10 cellular contexts compared by ENCODE assay signal in the genomic region with DNA sequence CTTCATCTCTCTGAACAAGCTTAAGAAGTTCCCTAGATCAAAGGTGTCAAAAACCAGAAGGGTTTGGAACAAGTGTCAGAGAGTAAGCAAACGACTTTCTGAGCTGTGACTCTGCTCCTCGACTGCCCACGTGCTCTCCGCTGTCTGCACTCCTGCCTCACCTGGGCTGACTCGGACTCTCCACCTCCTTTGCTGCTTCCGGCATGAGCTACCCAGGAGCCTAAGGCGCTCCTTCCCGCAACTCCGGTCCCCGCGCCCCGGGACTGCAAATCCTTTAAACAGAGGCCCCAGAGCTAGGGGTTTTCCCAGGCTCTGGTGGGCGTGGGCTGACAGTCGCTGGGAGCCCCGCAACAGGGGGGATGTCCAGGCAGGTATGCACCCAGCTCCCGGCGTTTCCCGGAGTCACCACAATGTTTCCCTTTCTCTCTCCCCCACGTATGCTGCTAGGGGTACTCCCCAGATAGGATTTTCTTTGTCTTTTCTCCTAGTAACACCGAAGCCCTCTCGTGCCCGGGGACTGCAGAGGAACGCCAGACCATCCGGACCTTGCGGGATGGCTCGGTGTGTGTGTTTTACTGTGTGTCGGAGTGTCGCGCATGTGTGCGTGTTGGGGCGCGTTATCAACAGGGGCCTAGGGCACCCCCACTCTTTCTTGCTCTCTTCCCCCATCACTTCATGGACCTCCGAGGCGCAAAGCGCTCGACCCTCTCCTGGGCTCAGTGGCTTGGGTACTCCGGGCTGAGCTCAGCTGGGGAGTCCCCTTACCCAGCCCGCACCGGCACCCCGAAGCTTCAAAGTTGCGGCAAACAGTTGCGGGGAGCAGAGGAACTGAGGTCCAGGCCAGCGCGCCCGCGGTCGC. TPM values are rescaled to one million over a fixed set of nuclear protein-coding genes. Genes with fewer than 3 reads are reported as not detected.
DNase-seq lines count a peak whose midpoint lies in the region; ATAC-seq, FAIRE-seq and TF ChIP-seq lines count a peak whose summit lies in the region.
"Had no signal": no experiment of that assay in that cellular context is flagged by ENCODE, and none has a peak within 500 bp of the region (broad histone marks: within the 10 kb centered on the region; RNA-seq: fewer than 3 reads in every experiment).

No MANE protein-coding gene starts in this region.

- WGBS in esophagus, 2 donors = 2 to 3% methylated on average over 46 to 47 of the region's 47 CpGs
- WGBS in pancreas, 2 donors = 1% methylated on average over 47 of the region's 47 CpGs

- FAIRE-seq in pancreas (lab: Jason Lieb, UNC) = no peak

- DNase-seq in DMS79 (lab: John Stamatoyannopoulos, UW) = peak; percentile 32
- peak in 3 of 6 donors; percentile 16 to 61 (median 57) for DNase-seq in pancreas
- DNase-seq in LoVo (ENCODE audit: low spot score) = no peak
- DNase-seq in cerebellum (ENCODE audit: low spot score) = no peak
- DNase-seq in NCI-H2081 (lab: John Stamatoyannopoulos, UW) = no peak

- peak in 3 of 4 donors; percentile 56 to 88 (median 77) for ATAC-seq in pancreas
- ATAC-seq in GM21723 (IDR thresholded peaks at IDR 0.05; ENCODE audit: unreplicated experiment) = no peak

- H3K36me3 ChIP-seq in KMS-11 (ENCODE audit: insufficient read depth) (no peaks in the 10 kb centered on the region), esophagus (ENCODE audit: control insufficient read depth in 2 of 2, insufficient read depth in 2 of 2, low read length in 1 of 2) (no peaks in the 10 kb centered on the region), pancreas (no peaks in the 10 kb centered on the region)

- intact Hi-C loops in pancreas (cut with DNase I) = no loop called here

- peak overlapping the region; percentile 22; the same call in 1 of the 2 replicates for H3K9ac ChIP-seq in KMS-11

- H3K79me2 ChIP-seq in KMS-11 (ENCODE audit: insufficient read depth, low read depth) = no peaks in the 10 kb centered on the region

- H3K27me3 ChIP-seq in KMS-11 (ENCODE audit: insufficient read depth, low read depth) = no peaks in the 10 kb centered on the region
- peaks cover 0 to 6% of the 10 kb centered on the region in 2 donors for H3K27me3 ChIP-seq in esophagus (ENCODE audit: control insufficient read depth in 1 of 2, insufficient read depth in 2 of 2, low read length in 2 of 2)
- no peaks in the 10 kb centered on the region for H3K27me3 ChIP-seq in pancreas

- no peaks in the 10 kb centered on the region for H4K20me1 ChIP-seq in KMS-11 (ENCODE audit: insufficient read depth)

- H3K4me3 ChIP-seq in KMS-11 (IDR thresholded peaks at IDR 0.05; ENCODE audit: insufficient read depth, low read depth, low read length) = peak overlapping the region; percentile 51
- H3K4me3 ChIP-seq in esophagus (ENCODE audit: low read depth in 1 of 2, low read length in 2 of 2) = peak overlapping the region; percentile 43 to 60
- peak overlapping the region in 3 of 4 donors; percentile 1 to 55 (median 32) for H3K4me3 ChIP-seq in pancreas

- TF ChIP-seq CTCF in KMS-11 (conservative IDR thresholded peaks at IDR 0.05; ENCODE audit: low read depth, low read length) (no peak), pancreas (IDR thresholded peaks at IDR 0.05) (no peak)

- no peak overlapping the region for H3K27ac ChIP-seq in KMS-11
- H3K27ac ChIP-seq in esophagus (ENCODE audit: low read depth in 2 of 2, low read length in 1 of 2) = no peak overlapping the region
- no peak overlapping the region for H3K27ac ChIP-seq in pancreas

- H3K9me3 ChIP-seq in esophagus (ENCODE audit: control insufficient read depth in 2 of 2, insufficient read depth in 1 of 2, low read depth in 1 of 2, low read length in 1 of 2) (no peaks in the 10 kb centered on the region), pancreas (no peaks in the 10 kb centered on the region)

- peak overlapping the region; percentile 86 for H2AFZ ChIP-seq in KMS-11 (ENCODE audit: low read depth)

- peaks cover 6% of the 10 kb centered on the region for H3K4me1 ChIP-seq in KMS-11 (ENCODE audit: low read depth, poor library complexity, severe bottlenecking)
- H3K4me1 ChIP-seq in esophagus (ENCODE audit: control insufficient read depth in 2 of 2, insufficient read depth in 2 of 2, low read length in 1 of 2) = peaks cover 0 to 8% of the 10 kb centered on the region in 2 donors
- peaks cover 0 to 5% (median 0%) of the 10 kb centered on the region in 3 donors for H3K4me1 ChIP-seq in pancreas

- peak overlapping the region; percentile 47 for H3K4me2 ChIP-seq in KMS-11

RNA-seq across cellular contexts. Expression of gene THSD7B, which starts 0.7 kb away (rescaled TPM):
- polyA plus RNA-seq in esophagus (under 1 TPM; 0.22 to 0.32 TPM), pancreas (under 1 TPM; 0.02 to 0.04 TPM)
- total RNA-seq in pancreas (under 1 TPM in 2 of 6 donors, not detected in 4; 0.09 to 0.18 TPM), cerebellum (47.1 TPM)
- total RNA-seq: dermis microvascular lymphatic vessel endothelial cell, pulmonary artery endothelial cell had no signal

Comparison
In these comparisons a context has a peak if more than half of its experiments do, and no peak if none do; other contexts are left out.
1. RNA of gene THSD7B, which starts 0.7 kb away (total RNA-seq): 47.1 TPM in cerebellum (single experiment); 0.09 to 0.18 TPM in pancreas; every median in the first group is over 10 times any median in the second.
2. Peak in every context shown above with its lines, with median percentiles within 50 percentile points of each other: H3K4me3 ChIP-seq.